In the genomic region with DNA sequence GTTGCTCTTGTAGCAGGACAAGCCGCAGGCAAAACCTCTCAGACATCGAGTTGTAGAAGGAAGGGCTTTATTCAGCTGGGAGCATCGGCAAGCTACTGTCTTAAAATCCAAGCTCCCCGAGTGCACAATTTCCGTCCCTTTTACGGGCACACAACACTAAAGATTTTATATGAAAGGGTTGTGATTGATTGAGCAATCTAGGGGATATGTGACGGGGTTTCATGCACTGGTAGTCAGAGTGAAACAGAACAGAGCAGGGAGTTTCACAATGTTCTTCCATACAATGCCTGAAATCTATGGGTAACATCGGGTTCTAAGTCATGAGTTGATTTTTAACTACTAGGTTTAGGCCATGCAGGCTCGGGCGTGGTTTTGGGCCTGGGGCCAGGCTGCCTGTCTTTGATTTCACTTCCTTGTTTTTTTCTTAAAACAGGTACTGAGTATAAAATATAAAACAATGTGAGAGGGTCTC, we compare ENCODE assay signal across 1 cellular context.
TF ChIP-seq lines count a peak whose summit lies in the region.

No MANE protein-coding gene starts in this region.

TF ChIP-seq in GM12878, 131 proteins besides CTCF, POLR2A, EP300 and RAD21:
- TF ChIP-seq ETV6 (conservative IDR thresholded peaks at IDR 0.05 in 1 of 2, IDR thresholded peaks at IDR 0.05 in 1 of 2; ENCODE audit: borderline replicate concordance in 1 of 2, low read depth in 1 of 2) (peak in 1 of 2 experiments; percentile 61; a peak in 1 of 4 replicates), SMAD1 (IDR thresholded peaks at IDR 0.05; ENCODE audit: low read depth, partially characterized antibody) (peak; percentile 27), BHLHE40 (IDR thresholded peaks at IDR 0.05; ENCODE audit: borderline replicate concordance in 1 of 2, low read depth in 2 of 2, low read length in 1 of 2) (peak in 1 of 2 experiments; percentile 29; a peak in 1 of 4 replicates), JUNB (IDR thresholded peaks at IDR 0.05) (peak; percentile 63), BMI1 (IDR thresholded peaks at IDR 0.05; ENCODE audit: borderline replicate concordance) (0 out of 2 replicates have a peak, but pooled peaks have one; percentile 33), CREM (IDR thresholded peaks at IDR 0.05; ENCODE audit: low read depth) (peak; percentile 45; the same call in 1 of the 2 replicates), RUNX3 (IDR thresholded peaks at IDR 0.05; ENCODE audit: low read length) (peak; percentile 73), MTA2 (IDR thresholded peaks at IDR 0.05; ENCODE audit: low read depth) (peak; percentile 75; the same call in 1 of the 2 replicates), BACH1 (IDR thresholded peaks at IDR 0.05; ENCODE audit: borderline replicate concordance) (peak; percentile 48; the same call in 1 of the 2 replicates), CREB1 (IDR thresholded peaks at IDR 0.05; ENCODE audit: low read depth) (peak; percentile 36; the same call in 1 of the 2 replicates), SPI1 (IDR thresholded peaks at IDR 0.05; ENCODE audit: borderline replicate concordance, insufficient read depth, low read depth, low read length) (peak; percentile 89), PAX5 (IDR thresholded peaks at IDR 0.05; ENCODE audit: borderline replicate concordance, low read depth, low read length) (peak; percentile 48; the same call in 1 of the 2 replicates), CBX5 (IDR thresholded peaks at IDR 0.05; ENCODE audit: low read depth) (0 out of 2 replicates have a peak, but pooled peaks have one; percentile 34), MEF2A (IDR thresholded peaks at IDR 0.05; ENCODE audit: insufficient read depth, low read depth, low read length) (0 out of 2 replicates have a peak, but pooled peaks have one; percentile 60), DPF2 (IDR thresholded peaks at IDR 0.05) (peak; percentile 80; the same call in 1 of the 2 replicates), IKZF1 (conservative IDR thresholded peaks at IDR 0.05) (peak; percentile 47; the same call in 1 of the 2 replicates), NFIC (IDR thresholded peaks at IDR 0.05; ENCODE audit: low read depth, low read length) (peak; percentile 74), ZNF384 (IDR thresholded peaks at IDR 0.05; ENCODE audit: borderline replicate concordance, low read depth, low read length) (peak; percentile 34; the same call in 1 of the 2 replicates), EED (IDR thresholded peaks at IDR 0.05; ENCODE audit: low read depth) (peak; percentile 73), BCL11A (IDR thresholded peaks at IDR 0.05; ENCODE audit: low read depth, low read length) (peak; percentile 29; the same call in 1 of the 2 replicates), ATF7 (IDR thresholded peaks at IDR 0.05; ENCODE audit: low read depth) (peak; percentile 59), CBFB (IDR thresholded peaks at IDR 0.05; ENCODE audit: low read depth) (0 out of 2 replicates have a peak, but pooled peaks have one; percentile 53), NBN (IDR thresholded peaks at IDR 0.05) (0 out of 2 replicates have a peak, but pooled peaks have one; percentile 37), IKZF2 (IDR thresholded peaks at IDR 0.05) (peak; percentile 75 to 78; a peak in 3 of 4 replicates), CEBPB (IDR thresholded peaks at IDR 0.05; ENCODE audit: borderline replicate concordance in 1 of 2, low read depth in 2 of 2, low read length in 2 of 2) (peak in 1 of 2 experiments; percentile 89; a peak in 2 of 4 replicates), PML (IDR thresholded peaks at IDR 0.05; ENCODE audit: low read length) (0 out of 2 replicates have a peak, but pooled peaks have one; percentile 48)
- TF ChIP-seq, protein P1, sequence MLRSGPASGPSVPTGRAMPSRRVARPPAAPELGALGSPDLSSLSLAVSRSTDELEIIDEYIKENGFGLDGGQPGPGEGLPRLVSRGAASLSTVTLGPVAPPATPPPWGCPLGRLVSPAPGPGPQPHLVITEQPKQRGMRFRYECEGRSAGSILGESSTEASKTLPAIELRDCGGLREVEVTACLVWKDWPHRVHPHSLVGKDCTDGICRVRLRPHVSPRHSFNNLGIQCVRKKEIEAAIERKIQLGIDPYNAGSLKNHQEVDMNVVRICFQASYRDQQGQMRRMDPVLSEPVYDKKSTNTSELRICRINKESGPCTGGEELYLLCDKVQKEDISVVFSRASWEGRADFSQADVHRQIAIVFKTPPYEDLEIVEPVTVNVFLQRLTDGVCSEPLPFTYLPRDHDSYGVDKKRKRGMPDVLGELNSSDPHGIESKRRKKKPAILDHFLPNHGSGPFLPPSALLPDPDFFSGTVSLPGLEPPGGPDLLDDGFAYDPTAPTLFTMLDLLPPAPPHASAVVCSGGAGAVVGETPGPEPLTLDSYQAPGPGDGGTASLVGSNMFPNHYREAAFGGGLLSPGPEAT (IDR thresholded peaks at IDR 0.05; ENCODE audit: low read depth), result peak; percentile 83; the same call in 1 of the 2 replicates
- TF ChIP-seq, protein P2, sequence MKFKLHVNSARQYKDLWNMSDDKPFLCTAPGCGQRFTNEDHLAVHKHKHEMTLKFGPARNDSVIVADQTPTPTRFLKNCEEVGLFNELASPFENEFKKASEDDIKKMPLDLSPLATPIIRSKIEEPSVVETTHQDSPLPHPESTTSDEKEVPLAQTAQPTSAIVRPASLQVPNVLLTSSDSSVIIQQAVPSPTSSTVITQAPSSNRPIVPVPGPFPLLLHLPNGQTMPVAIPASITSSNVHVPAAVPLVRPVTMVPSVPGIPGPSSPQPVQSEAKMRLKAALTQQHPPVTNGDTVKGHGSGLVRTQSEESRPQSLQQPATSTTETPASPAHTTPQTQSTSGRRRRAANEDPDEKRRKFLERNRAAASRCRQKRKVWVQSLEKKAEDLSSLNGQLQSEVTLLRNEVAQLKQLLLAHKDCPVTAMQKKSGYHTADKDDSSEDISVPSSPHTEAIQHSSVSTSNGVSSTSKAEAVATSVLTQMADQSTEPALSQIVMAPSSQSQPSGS (IDR thresholded peaks at IDR 0.05; ENCODE audit: low read length), result peak; percentile 58
- TF ChIP-seq, protein P3, sequence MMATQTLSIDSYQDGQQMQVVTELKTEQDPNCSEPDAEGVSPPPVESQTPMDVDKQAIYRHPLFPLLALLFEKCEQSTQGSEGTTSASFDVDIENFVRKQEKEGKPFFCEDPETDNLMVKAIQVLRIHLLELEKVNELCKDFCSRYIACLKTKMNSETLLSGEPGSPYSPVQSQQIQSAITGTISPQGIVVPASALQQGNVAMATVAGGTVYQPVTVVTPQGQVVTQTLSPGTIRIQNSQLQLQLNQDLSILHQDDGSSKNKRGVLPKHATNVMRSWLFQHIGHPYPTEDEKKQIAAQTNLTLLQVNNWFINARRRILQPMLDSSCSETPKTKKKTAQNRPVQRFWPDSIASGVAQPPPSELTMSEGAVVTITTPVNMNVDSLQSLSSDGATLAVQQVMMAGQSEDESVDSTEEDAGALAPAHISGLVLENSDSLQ (IDR thresholded peaks at IDR 0.05), result peak; percentile 79
